Comparison of ENCODE assay signal across 20 cellular contexts in the genomic region with DNA sequence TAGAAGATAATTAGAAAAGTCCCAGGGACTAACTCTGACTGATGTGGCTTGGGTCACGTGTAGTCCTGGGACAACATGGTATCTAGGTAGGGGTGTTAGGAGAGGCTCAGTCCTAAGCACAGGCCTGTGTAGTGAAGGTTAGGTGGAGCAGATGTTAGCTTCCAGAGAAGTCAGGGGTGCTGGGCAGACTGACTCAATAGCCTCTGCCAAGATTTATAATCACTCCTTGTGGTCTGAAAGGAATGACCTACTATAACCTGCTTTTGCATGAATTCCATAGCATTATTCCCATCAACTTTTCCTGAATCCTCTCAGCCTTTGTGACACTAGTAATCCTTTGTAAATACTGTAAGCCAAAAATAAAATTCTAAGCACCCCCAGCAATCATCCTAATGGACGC.
"Had no signal": no experiment of that assay in that cellular context is flagged by ENCODE, and none has a peak within 500 bp of the region (broad histone marks: within the 10 kb centered on the region; RNA-seq: fewer than 3 reads in every experiment).

No MANE protein-coding gene starts in this region.

- H3K27ac ChIP-seq: adrenal gland, esophagus muscularis mucosa, foreskin keratinocyte, lower lobe of right lung, tibial nerve, vagina had no signal

- H3K27me3 Mint-ChIP-seq: activated T-helper 17 cell treated with anti-CD3 and anti-CD28 coated beads, Interleukin-2, amount 50 U/mL, for 72 hours had no signal

- DNase-seq: activated CD4-positive, alpha-beta T cell treated with anti-CD3 and anti-CD28 coated beads, Interleukin-2, amount 50 U/mL, for 48 hours; activated naive CD4-positive, alpha-beta T cell treated with anti-CD3 and anti-CD28 coated beads for 36 hours; adrenal gland; cortex of kidney; effector CD4-positive, alpha-beta T cell; foreskin keratinocyte; immature natural killer cell; left colon; lower lobe of right lung; midbrain; stimulated activated CD4-positive, alpha-beta T cell treated with anti-CD3 and anti-CD28 coated beads, Interleukin-4, amount 100 ng/mL, for 1 hour; stimulated activated naive CD4-positive, alpha-beta T cell; substantia nigra; T-helper 1 cell had no signal

- H3K4me3 Mint-ChIP-seq: activated naive CD4-positive, alpha-beta T cell treated with anti-CD3 and anti-CD28 coated beads for 36 hours; activated T-helper 17 cell treated with anti-CD3 and anti-CD28 coated beads, Interleukin-2, amount 50 U/mL, for 72 hours; brain; central memory CD8-positive, alpha-beta T cell; immature natural killer cell had no signal

- H3K36me3 Mint-ChIP-seq: brain, immature natural killer cell had no signal

- ATAC-seq: activated T-helper 17 cell treated with anti-CD3 and anti-CD28 coated beads, Interleukin-2, amount 50 U/mL, for 72 hours; foreskin keratinocyte; left colon; lower lobe of right lung had no signal

- H3K4me1 Mint-ChIP-seq: activated T-helper 17 cell treated with anti-CD3 and anti-CD28 coated beads, Interleukin-2, amount 50 U/mL, for 72 hours; brain; central memory CD8-positive, alpha-beta T cell had no signal

- H3K27me3 ChIP-seq: adrenal gland, esophagus muscularis mucosa, foreskin keratinocyte, tibial nerve, vagina had no signal

- H3K27ac Mint-ChIP-seq: activated naive CD4-positive, alpha-beta T cell treated with anti-CD3 and anti-CD28 coated beads for 36 hours; activated T-helper 17 cell treated with anti-CD3 and anti-CD28 coated beads, Interleukin-2, amount 50 U/mL, for 72 hours; brain; immature natural killer cell had no signal

- H3K4me1 ChIP-seq: adrenal gland, esophagus muscularis mucosa, foreskin keratinocyte, lower lobe of right lung, tibial nerve, vagina had no signal

- H3K4me3 ChIP-seq: adrenal gland, esophagus muscularis mucosa, lower lobe of right lung, tibial nerve, vagina had no signal

- H3K9me3 Mint-ChIP-seq: activated naive CD4-positive, alpha-beta T cell treated with anti-CD3 and anti-CD28 coated beads for 36 hours; activated T-helper 17 cell treated with anti-CD3 and anti-CD28 coated beads, Interleukin-2, amount 50 U/mL, for 72 hours; central memory CD8-positive, alpha-beta T cell; immature natural killer cell had no signal

- H3K9me3 ChIP-seq: adrenal gland, esophagus muscularis mucosa, lower lobe of right lung, vagina had no signal

- H3K36me3 ChIP-seq: adrenal gland, esophagus muscularis mucosa, lower lobe of right lung, tibial nerve, vagina had no signal
